ENCODE assay signal across 13 cellular contexts in the genomic region with DNA sequence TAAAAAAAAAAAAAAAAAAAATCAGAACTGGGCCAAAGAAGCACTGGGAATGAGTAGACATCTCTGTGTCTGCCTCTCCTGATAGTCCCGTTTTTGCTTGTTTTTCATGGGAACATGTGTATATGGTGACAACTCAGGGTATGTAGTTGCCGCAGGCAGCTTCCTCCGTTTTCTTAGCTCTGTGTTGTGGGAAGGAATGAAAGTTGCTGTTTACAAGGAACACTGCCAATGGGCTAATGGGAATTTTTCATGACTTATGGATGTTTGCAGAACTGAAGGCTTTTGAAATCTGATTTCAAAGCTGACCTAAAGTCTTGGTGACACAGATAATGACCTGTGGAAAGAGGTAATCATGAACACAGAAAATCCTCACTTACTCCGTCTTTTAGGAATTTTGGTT.
"Had no signal": no experiment of that assay in that cellular context is flagged by ENCODE, and none has a peak within 500 bp of the region (broad histone marks: within the 10 kb centered on the region; RNA-seq: fewer than 3 reads in every experiment).

No MANE protein-coding gene starts in this region.

- H3K27ac ChIP-seq: body of pancreas, epithelial cell of prostate, heart right ventricle, left ventricle myocardium inferior, prostate gland, right atrium auricular region, WERI-Rb-1 had no signal

- H3K4me3 ChIP-seq: body of pancreas, heart right ventricle, left ventricle myocardium inferior, prostate gland, right atrium auricular region, tibial nerve had no signal

- H3K4me1 ChIP-seq: body of pancreas, prostate gland, right atrium auricular region had no signal

- DNase-seq: activated CD4-positive, alpha-beta T cell treated with anti-CD3 and anti-CD28 coated beads for 1 hour; body of pancreas; effector memory CD8-positive, alpha-beta T cell; heart right ventricle; left ventricle myocardium inferior; mammary epithelial cell; stimulated activated CD4-positive, alpha-beta T cell treated with anti-CD3 and anti-CD28 coated beads, Interleukin-2, amount 100 ng/mL, for 24 hours; stimulated activated naive CD8-positive, alpha-beta T cell treated with anti-CD3 and anti-CD28 coated beads, Interleukin-15, Interleukin-2, amounts not matched to agents 100 U/mL and 50 U/mL, for 24 hours; WERI-Rb-1 had no signal

- H3K36me3 ChIP-seq: heart right ventricle, left ventricle myocardium inferior, prostate gland, right atrium auricular region, tibial nerve, WERI-Rb-1 had no signal

- H3K9me3 ChIP-seq: body of pancreas, heart right ventricle, left ventricle myocardium inferior, prostate gland, right atrium auricular region, tibial nerve had no signal

- H3K27me3 ChIP-seq: body of pancreas, heart right ventricle, right atrium auricular region, tibial nerve had no signal

- ATAC-seq: body of pancreas; effector memory CD8-positive, alpha-beta T cell; heart right ventricle; stimulated activated naive CD8-positive, alpha-beta T cell treated with anti-CD3 and anti-CD28 coated beads, Interleukin-15, Interleukin-2, amounts not matched to agents 100 U/mL and 50 U/mL, for 24 hours had no signal
